Comparison of ENCODE assay signal across 17 cellular contexts in genomic region chr1:31798086-31798432, GRCh38. TPM values are rescaled to one million over a fixed set of nuclear protein-coding genes. Genes with fewer than 3 reads are reported as not detected.
DNase-seq lines count a peak whose midpoint lies in the region; ATAC-seq and TF ChIP-seq lines count a peak whose summit lies in the region.
"Had no signal": no experiment of that assay in that cellular context is flagged by ENCODE, and none has a peak within 500 bp of the region (broad histone marks: within the 10 kb centered on the region; RNA-seq: fewer than 3 reads in every experiment).

No MANE protein-coding gene starts in this region.

- TF ChIP-seq CTCF in Calu3 (IDR thresholded peaks at IDR 0.05; ENCODE audit: unreplicated experiment) (no peak), foreskin keratinocyte (conservative IDR thresholded peaks at IDR 0.05) (no peak)

- H3K27ac ChIP-seq in foreskin keratinocyte = peak overlapping the region; percentile 69
- no peak overlapping the region for H3K27ac ChIP-seq in CD4-positive, alpha-beta memory T cell (ENCODE audit: low read depth, low read length)
- H3K27ac ChIP-seq: body of pancreas, pancreas had no signal

- peak overlapping the region; percentile 89 for H3K9ac ChIP-seq in adipocyte (ENCODE audit: low read length)

- H3K36me3 Mint-ChIP-seq in Calu3 (ENCODE audit: insufficient read depth, unreplicated experiment) = peaks cover 4% of the 10 kb centered on the region
- H3K36me3 Mint-ChIP-seq in CD4-positive, alpha-beta memory T cell = no peaks in the 10 kb centered on the region
- H3K36me3 Mint-ChIP-seq: CD4-positive, CD25-positive, alpha-beta regulatory T cell had no signal

- H3K27me3 ChIP-seq in adipocyte (replicated peaks; ENCODE audit: control insufficient read depth, insufficient read depth, low read length) (no peaks in the 10 kb centered on the region), foreskin keratinocyte (no peaks in the 10 kb centered on the region)
- peaks cover 3% of the 10 kb centered on the region for H3K27me3 ChIP-seq in CD4-positive, alpha-beta memory T cell (ENCODE audit: insufficient read depth, low read length)
- H3K27me3 ChIP-seq: body of pancreas, pancreas had no signal

- CTCF ChIA-PET in Calu3 (lab: Charles Lee) = interaction anchor here (0.6 to 2.2 kb wide), 3 partner anchors 9 to 310 kb away, joined by 3 to 15 read pairs (median 7); partner anchors contain the start of gene KPNA6
- CTCF ChIA-PET in CD4-positive, alpha-beta memory T cell (lab: Charles Lee; ENCODE audit: partially characterized antibody) = interaction anchor here (0.6 to 0.8 kb wide), 2 partner anchors 9 to 451 kb away, joined by 3 read pairs; no protein-coding TSS in a partner anchor

- H3K36me3 ChIP-seq in adipocyte (ENCODE audit: control insufficient read depth, insufficient read depth, low read length, severe bottlenecking) = no peaks in the 10 kb centered on the region
- no peaks in the 10 kb centered on the region for H3K36me3 ChIP-seq in CD4-positive, alpha-beta memory T cell (ENCODE audit: insufficient read depth, low read length)
- H3K36me3 ChIP-seq: pancreas had no signal

- DNase-seq in Calu3 (no peak), adipocyte (ENCODE audit: low read depth) (no peak), foreskin keratinocyte (no peak), skeletal muscle cell (ENCODE audit: low read depth) (no peak), COLO829 (ENCODE audit: low spot score) (no peak), HuH-7 (ENCODE audit: low spot score) (no peak)
- DNase-seq in CD4-positive, alpha-beta memory T cell = no peak
- DNase-seq: activated CD4-positive, alpha-beta T cell treated with anti-CD3 and anti-CD28 coated beads, Interleukin-2, amount 10 ng/mL, durations not matched to agents 24 days and 14 days; body of pancreas; CD4-positive, CD25-positive, alpha-beta regulatory T cell; endodermal cell; hippocampal formation; NCI-H345 had no signal

- no peaks in the 10 kb centered on the region for H3K9me3 Mint-ChIP-seq in Calu3 (ENCODE audit: low read depth, unreplicated experiment)
- peaks cover 0 to 1% (median 0%) of the 10 kb centered on the region in 8 donors for H3K9me3 Mint-ChIP-seq in CD4-positive, alpha-beta memory T cell
- H3K9me3 Mint-ChIP-seq: activated CD4-positive, alpha-beta T cell treated with anti-CD3 and anti-CD28 coated beads, Interleukin-2, amount 10 ng/mL, durations not matched to agents 24 days and 14 days; activated T-cell treated with anti-CD3 and anti-CD28 coated beads, Interleukin-2, amount 50 U/mL, for 72 hours; CD4-positive, CD25-positive, alpha-beta regulatory T cell; endodermal cell had no signal

- intact Hi-C loops in Calu3 (cut with micrococcal nuclease; ENCODE audit: unreplicated experiment) = no loop called here
- intact Hi-C loops in CD4-positive, alpha-beta memory T cell (cut with micrococcal nuclease) = no loop called here

- H3K4me3 ChIP-seq in adipocyte (ENCODE audit: low read length) (peak overlapping the region; percentile 83), skeletal muscle cell (ENCODE audit: low read depth, low read length) (peak overlapping the region; percentile 69)
- H3K4me3 ChIP-seq in CD4-positive, alpha-beta memory T cell (ENCODE audit: low read length in 2 of 2) = no peak overlapping the region
- H3K4me3 ChIP-seq: body of pancreas, pancreas had no signal

- no peaks in the 10 kb centered on the region for H3K9me3 ChIP-seq in adipocyte (ENCODE audit: control insufficient read depth, low read length)
- H3K9me3 ChIP-seq in CD4-positive, alpha-beta memory T cell (ENCODE audit: control insufficient read depth in 1 of 2, low read length in 2 of 2) = no peaks in the 10 kb centered on the region
- H3K9me3 ChIP-seq: body of pancreas, pancreas had no signal

- POLR2A ChIA-PET in CD4-positive, alpha-beta memory T cell (lab: Charles Lee; ENCODE audit: partially characterized antibody) = no interaction called here

- H3K27me3 Mint-ChIP-seq in Calu3 (ENCODE audit: unreplicated experiment) = peaks cover 8% of the 10 kb centered on the region
- H3K27me3 Mint-ChIP-seq in CD4-positive, alpha-beta memory T cell = peaks cover 2 to 8% of the 10 kb centered on the region in 2 donors

- H3K4me3 Mint-ChIP-seq in Calu3 (ENCODE audit: low read depth, unreplicated experiment) = peak overlapping the region; percentile 48
- H3K4me3 Mint-ChIP-seq in CD4-positive, alpha-beta memory T cell = no peak overlapping the region
- H3K4me3 Mint-ChIP-seq: activated CD4-positive, alpha-beta T cell treated with anti-CD3 and anti-CD28 coated beads, Interleukin-2, amount 10 ng/mL, durations not matched to agents 24 days and 14 days; CD4-positive, CD25-positive, alpha-beta regulatory T cell; endodermal cell; T-helper 17 cell had no signal

- peaks cover 30% of the 10 kb centered on the region for H3K4me1 Mint-ChIP-seq in Calu3 (ENCODE audit: low read depth, unreplicated experiment)
- H3K4me1 Mint-ChIP-seq in CD4-positive, alpha-beta memory T cell = peaks cover 1 to 10% (median 5%) of the 10 kb centered on the region in 4 donors
- H3K4me1 Mint-ChIP-seq: endodermal cell had no signal

- H3K4me1 ChIP-seq in adipocyte (ENCODE audit: control insufficient read depth, insufficient read depth, low read length) (peaks cover 53% of the 10 kb centered on the region), foreskin keratinocyte (peaks cover 6% of the 10 kb centered on the region)
- no peaks in the 10 kb centered on the region for H3K4me1 ChIP-seq in CD4-positive, alpha-beta memory T cell (ENCODE audit: insufficient read depth, low read length)
- H3K4me1 ChIP-seq: body of pancreas, pancreas had no signal

- ATAC-seq in foreskin keratinocyte (no peak), GM19395 (IDR thresholded peaks at IDR 0.05; ENCODE audit: unreplicated experiment) (no peak)
- ATAC-seq: body of pancreas, T-helper 17 cell had no signal

- no TSS peak for BruUV-seq in Calu3 (replicated peaks; lab: Mats Ljungman, UMichigan)

- peak overlapping the region; percentile 60 for H3K27ac Mint-ChIP-seq in Calu3 (ENCODE audit: unreplicated experiment)
- H3K27ac Mint-ChIP-seq in CD4-positive, alpha-beta memory T cell = peak overlapping the region in 1 of 7 donors; percentile 60
- H3K27ac Mint-ChIP-seq: activated T-cell treated with anti-CD3 and anti-CD28 coated beads, Interleukin-2, amount 50 U/mL, for 72 hours; CD4-positive, CD25-positive, alpha-beta regulatory T cell; endodermal cell; T-helper 17 cell had no signal

RNA-seq across cellular contexts. Expression of gene SPOCD1, which starts 17.8 kb away (rescaled TPM):
- 6.3 and 8.4 TPM in 2 replicates for total RNA-seq in Calu3 (2022)
- 3.2 and 4.8 TPM in 2 replicates for total RNA-seq in foreskin keratinocyte
- 2.8 and 4.0 TPM in 2 replicates for polyA plus RNA-seq in foreskin keratinocyte
- under 1 TPM; 0.61 to 0.94 TPM for total RNA-seq in CD4-positive, alpha-beta memory T cell
- polyA plus RNA-seq in CD4-positive, alpha-beta memory T cell = not detected
- total RNA-seq: activated CD4-positive, alpha-beta T cell treated with anti-CD3 and anti-CD28 coated beads, Interleukin-2, amount 10 ng/mL, durations not matched to agents 24 days and 14 days had no signal
- polyA plus RNA-seq: CD4-positive, CD25-positive, alpha-beta regulatory T cell had no signal

RNA-seq across cellular contexts. Expression of gene ADGRB2, which starts 33.9 kb away (rescaled TPM):
- total RNA-seq in Calu3 (2022) = 1.9 and 2.9 TPM in 2 replicates
- total RNA-seq in foreskin keratinocyte = 2.5 and 2.8 TPM in 2 replicates
- 2.4 and 2.7 TPM in 2 replicates for polyA plus RNA-seq in foreskin keratinocyte
- 1 to 10 TPM; 1.5 to 2.0 TPM for total RNA-seq in CD4-positive, alpha-beta memory T cell
- under 1 TPM in 1 of 2 donors, not detected in 1; 0.55 TPM for polyA plus RNA-seq in CD4-positive, alpha-beta memory T cell

Comparison
In these comparisons a context has a peak if more than half of its experiments do, and no peak if none do; other contexts are left out.
1. H3K4me3 ChIP-seq: peak in adipocyte (single experiment) and skeletal muscle cell (single experiment); none in CD4-positive, alpha-beta memory T cell (0 of 2).